Comparison of ENCODE assay signal across 10 cellular contexts in genomic region chr3:123522666-123523412, GRCh38.
DNase-seq lines count a peak whose midpoint lies in the region; ATAC-seq and TF ChIP-seq lines count a peak whose summit lies in the region.
"Had no signal": no experiment of that assay in that cellular context is flagged by ENCODE, and none has a peak within 500 bp of the region (broad histone marks: within the 10 kb centered on the region; RNA-seq: fewer than 3 reads in every experiment).

No MANE protein-coding gene starts in this region.

- H3K27me3 ChIP-seq in CD8-positive, alpha-beta memory T cell (ENCODE audit: insufficient read depth, low read length, poor library complexity, severe bottlenecking), result no peaks in the 10 kb centered on the region
- H3K27me3 ChIP-seq in dorsolateral prefrontal cortex, result no peaks in the 10 kb centered on the region
- H3K27me3 ChIP-seq in hepatocyte, result no peaks in the 10 kb centered on the region
- no peaks in the 10 kb centered on the region for H3K27me3 ChIP-seq in prostate gland (replicated peaks; ENCODE audit: insufficient read depth)

- no peak overlapping the region for H3K4me3 ChIP-seq in CD8-positive, alpha-beta memory T cell (ENCODE audit: low read length)
- H3K4me3 ChIP-seq in dorsolateral prefrontal cortex (peak overlapping the region in 1 of 59 donors; percentile 3), hepatocyte (no peak overlapping the region), prostate gland (no peak overlapping the region)

- no peaks in the 10 kb centered on the region for H3K9me3 Mint-ChIP-seq in CD8-positive, alpha-beta memory T cell

- peaks cover 7 to 45% (median 10%) of the 10 kb centered on the region in 3 donors for H3K36me3 Mint-ChIP-seq in CD8-positive, alpha-beta memory T cell

- intact Hi-C loops in dorsolateral prefrontal cortex (cut with DNase I) (no loop called here), prostate gland (cut with DNase I) (no loop called here)

- POLR2A ChIA-PET in CD8-positive, alpha-beta memory T cell (lab: Charles Lee), result no interaction called here

- H3K9me2 ChIP-seq in hepatocyte (replicated peaks; ENCODE audit: insufficient read depth), result no peaks in the 10 kb centered on the region

- no peak for ATAC-seq in GM21576 (IDR thresholded peaks at IDR 0.05; ENCODE audit: unreplicated experiment)

- no peaks in the 10 kb centered on the region for H3K27me3 Mint-ChIP-seq in CD8-positive, alpha-beta memory T cell
- H3K27me3 Mint-ChIP-seq: progenitor cell of endocrine pancreas had no signal

- WGBS in hepatocyte (ENCODE audit: low lambda C conversion rate, missing lambda C conversion rate), result 93% methylated on average over 14 of the region's 14 CpGs
- 76% methylated on average over 14 of the region's 14 CpGs for WGBS in prostate gland

- H3K4me1 Mint-ChIP-seq in CD8-positive, alpha-beta memory T cell, result peaks cover 71 to 95% (median 89%) of the 10 kb centered on the region in 3 donors

- no peak overlapping the region for H2AFZ ChIP-seq in hepatocyte

- no peaks in the 10 kb centered on the region for H3K79me2 ChIP-seq in hepatocyte

- peak overlapping the region in 4 of 7 donors; percentile 2 to 68 (median 40) for H3K4me3 Mint-ChIP-seq in CD8-positive, alpha-beta memory T cell

- H3K9me3 ChIP-seq in CD8-positive, alpha-beta memory T cell (ENCODE audit: low read length), result no peaks in the 10 kb centered on the region
- H3K9me3 ChIP-seq in hepatocyte (ENCODE audit: low read depth), result no peaks in the 10 kb centered on the region
- H3K9me3 ChIP-seq in prostate gland, result no peaks in the 10 kb centered on the region

- no peak for TF ChIP-seq CTCF in dorsolateral prefrontal cortex (IDR thresholded peaks at IDR 0.05 in 54 of 56, conservative IDR thresholded peaks at IDR 0.05 in 2 of 56; ENCODE audit: low read depth in 1 of 56, partially characterized antibody in 56 of 56)
- TF ChIP-seq CTCF in hepatocyte (IDR thresholded peaks at IDR 0.05; ENCODE audit: poor library complexity), result no peak
- no peak for TF ChIP-seq CTCF in prostate gland (IDR thresholded peaks at IDR 0.05)

- no peak for TF ChIP-seq POLR2A in prostate gland (IDR thresholded peaks at IDR 0.05)

- no peaks in the 10 kb centered on the region for H3K36me3 ChIP-seq in CD8-positive, alpha-beta memory T cell (ENCODE audit: insufficient read depth, low read length)
- H3K36me3 ChIP-seq in hepatocyte (replicated peaks; ENCODE audit: insufficient read depth, low read depth) (no peaks in the 10 kb centered on the region), prostate gland (no peaks in the 10 kb centered on the region)

- DNase-seq in CD8-positive, alpha-beta memory T cell, result peak in 1 of 5 donors; percentile 4
- DNase-seq in KG1 (lab: John Stamatoyannopoulos, UW), result peak; percentile 22
- DNase-seq in dorsolateral prefrontal cortex, result peak in 4 of 10 donors; percentile 24 to 55 (median 40)
- DNase-seq in occipital lobe (lab: John Stamatoyannopoulos, UW), result peak; percentile 12
- DNase-seq in hepatocyte (ENCODE audit: low spot score), result no peak
- no peak for DNase-seq in prostate gland (ENCODE audit: low spot score)
- no peak for DNase-seq in activated CD8-positive, alpha-beta memory T cell treated with anti-CD3 and anti-CD28 coated beads for 24 hours
- DNase-seq: NCI-H82 had no signal

- CTCF ChIA-PET in CD8-positive, alpha-beta memory T cell (lab: Charles Lee), result interaction anchor here (0.8 to 1.8 kb wide), 2 partner anchors 14 to 75 kb away, joined by 3 to 4 read pairs; no protein-coding TSS in a partner anchor

- H4K20me1 ChIP-seq in hepatocyte (ENCODE audit: insufficient read depth, poor library complexity, severe bottlenecking), result peaks cover 4% of the 10 kb centered on the region

- no peak overlapping the region for H3K4me2 ChIP-seq in hepatocyte

- H3K27ac Mint-ChIP-seq in CD8-positive, alpha-beta memory T cell, result peak overlapping the region; percentile 64 to 88 (median 79)
- H3K27ac Mint-ChIP-seq: progenitor cell of endocrine pancreas had no signal

- H3K4me1 ChIP-seq in CD8-positive, alpha-beta memory T cell (ENCODE audit: insufficient read depth, low read length), result peaks cover 48% of the 10 kb centered on the region
- no peaks in the 10 kb centered on the region for H3K4me1 ChIP-seq in hepatocyte (ENCODE audit: insufficient read depth)
- no peaks in the 10 kb centered on the region for H3K4me1 ChIP-seq in prostate gland (replicated peaks)

- H3K27ac ChIP-seq in CD8-positive, alpha-beta memory T cell (ENCODE audit: low read depth, low read length), result no peak overlapping the region
- H3K27ac ChIP-seq in dorsolateral prefrontal cortex, result peak overlapping the region in 55 of 59 donors; percentile 6 to 84 (median 67)
- no peak overlapping the region for H3K27ac ChIP-seq in hepatocyte
- H3K27ac ChIP-seq in prostate gland, result no peak overlapping the region

Comparison
In these comparisons a context has a peak if more than half of its experiments do, and no peak if none do; other contexts are left out.
1. DNase-seq: peak in KG1 (single experiment) and occipital lobe (single experiment); none in hepatocyte (single experiment), prostate gland (single experiment) and activated CD8-positive, alpha-beta memory T cell treated with anti-CD3 and anti-CD28 coated beads for 24 hours (single experiment).
2. H3K27ac ChIP-seq: peak in dorsolateral prefrontal cortex (55 of 59); none in CD8-positive, alpha-beta memory T cell (single experiment), hepatocyte (single experiment) and prostate gland (0 of 2).